ENCODE assay signal across 7 cellular contexts in genomic region chr10:46387309-46387902, GRCh38. TPM values are rescaled to one million over a fixed set of nuclear protein-coding genes. Genes with fewer than 3 reads are reported as not detected.
"Had no signal": no experiment of that assay in that cellular context is flagged by ENCODE, and none has a peak within 500 bp of the region (broad histone marks: within the 10 kb centered on the region; RNA-seq: fewer than 3 reads in every experiment).

No MANE protein-coding gene starts in this region.

RNA-seq across cellular contexts. Expression of gene ANXA8L1, which starts 11.8 kb away (rescaled TPM):
- total RNA-seq: activated CD4-positive, alpha-beta T cell treated with anti-CD3 and anti-CD28 coated beads for 36 hours; activated CD8-positive, alpha-beta T cell treated with anti-CD3 and anti-CD28 coated beads, Interleukin-2, amount 10 ng/mL, durations not matched to agents 7 days and 5 days; activated T-helper 2 cell treated with anti-CD3 and anti-CD28 coated beads, Interferon-gamma antibody, Interleukin-2, Interleukin-4, amounts not matched to agents 10 μg/mL and 5 μg/mL and 100 μg/mL, durations not matched to agents 14 hours and 24 hours and 36 hours; ascending aorta; cardiac septum; SJCRH30 had no signal
- polyA plus RNA-seq: IgD-negative memory B cell had no signal
